ENCODE assay signal across 8 cellular contexts in genomic region chr11:117817213-117818035, GRCh38. TPM values are rescaled to one million over a fixed set of nuclear protein-coding genes. Genes with fewer than 3 reads are reported as not detected.
DNase-seq lines count a peak whose midpoint lies in the region; ATAC-seq, FAIRE-seq and TF ChIP-seq lines count a peak whose summit lies in the region.

No MANE protein-coding gene starts in this region.

- TF ChIP-seq POLR2A in A549 (IDR thresholded peaks at IDR 0.05; ENCODE audit: low read length): no peak
- TF ChIP-seq POLR2A in suprapubic skin (IDR thresholded peaks at IDR 0.05): no peak

- H3K27ac ChIP-seq in A549 (peak overlapping the region; percentile 73 to 75; a peak in 5 of 6 replicates), suprapubic skin (peak overlapping the region; percentile 38)

- no peaks in the 10 kb centered on the region for H3K9me3 ChIP-seq in A549
- H3K9me3 ChIP-seq in suprapubic skin: no peaks in the 10 kb centered on the region

- H3K36me3 ChIP-seq in suprapubic skin: no peaks in the 10 kb centered on the region

- peak overlapping the region; percentile 53 for H3K4me2 ChIP-seq in A549

- FAIRE-seq in A549 (lab: Jason Lieb, UNC) (no peak), frontal cortex (lab: Jason Lieb, UNC) (no peak)

- no peaks in the 10 kb centered on the region for H3K27me3 ChIP-seq in suprapubic skin

- TF ChIP-seq CTCF in A549 (IDR thresholded peaks at IDR 0.05): peak; percentile 85
- TF ChIP-seq CTCF in suprapubic skin (IDR thresholded peaks at IDR 0.05): peak; percentile 99

- WGBS in A549 (ENCODE audit: missing lambda C conversion rate): 25% methylated on average over 15 of the region's 21 CpGs
- WGBS in suprapubic skin: 25% methylated on average over 20 of the region's 21 CpGs

- POLR2A ChIA-PET in A549 (lab: Yijun Ruan, JAX): interaction anchor here (1.3 kb wide), 1 partner anchor 391 kb away, joined by 5 read pairs; no protein-coding TSS in a partner anchor

- peak; percentile 48 to 81; a peak in 4 of 6 replicates for ATAC-seq in A549
- ATAC-seq in GM18517 (IDR thresholded peaks at IDR 0.05; ENCODE audit: unreplicated experiment): peak; percentile 37

- TF ChIP-seq EP300 in A549 (IDR thresholded peaks at IDR 0.05) (no peak), suprapubic skin (IDR thresholded peaks at IDR 0.05) (no peak)

- peak; percentile 73 to 82 for TF ChIP-seq RAD21 in A549 (conservative IDR thresholded peaks at IDR 0.05 in 1 of 2, IDR thresholded peaks at IDR 0.05 in 1 of 2)

- peak; percentile 58 to 70 for DNase-seq in A549 (ENCODE audit: low read depth in 1 of 2, low spot score in 1 of 2)
- peak; percentile 72 to 76 for DNase-seq in Kasumi-1 (lab: John Stamatoyannopoulos, UW)
- peak; percentile 49 to 60 for DNase-seq in SHP77 (lab: John Stamatoyannopoulos, UW)
- peak; percentile 80 for DNase-seq in activated gamma-delta T cell treated with anti-CD3 and anti-CD28 coated beads, Interleukin-2, amount 50 U/mL, for 16 hours (ENCODE audit: low read depth)
- DNase-seq in frontal cortex (ENCODE audit: low spot score in 2 of 2): peak; percentile 64 to 77
- peak; percentile 69 for DNase-seq in occipital lobe (lab: John Stamatoyannopoulos, UW)
- peak; percentile 90 to 94 for DNase-seq in suprapubic skin (ENCODE audit: low spot score in 2 of 2)

- peaks cover 41% of the 10 kb centered on the region for H3K4me1 ChIP-seq in A549
- H3K4me1 ChIP-seq in suprapubic skin: peaks cover 36% of the 10 kb centered on the region

- H3K4me3 ChIP-seq in A549 (no peak overlapping the region), suprapubic skin (peak overlapping the region; percentile 12)

- CTCF ChIA-PET in A549 (lab: Yijun Ruan, JAX): interaction anchor here (0.6 to 7.8 kb wide), 21 partner anchors 10 to 481 kb away, joined by 3 to 158 read pairs (median 5); no protein-coding TSS in a partner anchor

TF ChIP-seq in A549, 52 proteins besides CTCF, POLR2A, EP300 and RAD21:
- peak; percentile 77 for TF ChIP-seq SMC3 (IDR thresholded peaks at IDR 0.05)
- TF ChIP-seq FOSL2 (IDR thresholded peaks at IDR 0.05): no peak
- TF ChIP-seq FOSL2 (CRISPR knock-in tag; IDR thresholded peaks at IDR 0.05): no peak
- no peak for TF ChIP-seq USF2 (IDR thresholded peaks at IDR 0.05)
- no peak for TF ChIP-seq FOXS1 (CRISPR knock-in tag; IDR thresholded peaks at IDR 0.05)
- no peak for TF ChIP-seq TP53 (CRISPR knock-in tag; IDR thresholded peaks at IDR 0.05)
- TF ChIP-seq MAX (IDR thresholded peaks at IDR 0.05): no peak
- no peak for TF ChIP-seq NR3C1 (IDR thresholded peaks at IDR 0.05)

RNA-seq across cellular contexts. Expression of gene FXYD2, which starts 7.1 kb away (rescaled TPM):
- polyA plus RNA-seq in A549 (2011; rRNA removed): 23.7 and 25.9 TPM in 2 replicates
- polyA plus RNA-seq in A549 (2012; cell fraction: cytosol; rRNA removed): 22.1 and 23.1 TPM in 2 replicates
- 13.0 and 13.7 TPM in 2 replicates for polyA plus RNA-seq in A549 (2012; cell fraction: nucleus; rRNA removed)
- polyA plus RNA-seq in A549 (2017; fragmentation: RNase III; extraction: RNeasy Plus Mini Kit Qiagen cat#74134 plus additional on column Dnase treatment): 29.7 to 55.6 TPM (median 48.9 TPM) in 3 replicates
- 5.3 and 19.0 TPM in 2 replicates for polyA minus RNA-seq in A549 (2011; rRNA and poly(A)+ RNA removed)
- 0.82 TPM for total RNA-seq in frontal cortex
- 0.62 TPM for total RNA-seq in occipital lobe
- total RNA-seq in suprapubic skin: not detected

RNA-seq across cellular contexts. Expression of gene DSCAML1, which starts 20.4 kb away (rescaled TPM):
- polyA plus RNA-seq in A549 (2011; rRNA removed): 0.22 and 0.31 TPM in 2 replicates
- polyA plus RNA-seq in A549 (2012; cell fraction: cytosol; rRNA removed): 0.24 and 0.40 TPM in 2 replicates
- 0.45 and 0.65 TPM in 2 replicates for polyA plus RNA-seq in A549 (2012; cell fraction: nucleus; rRNA removed)
- polyA plus RNA-seq in A549 (2017; fragmentation: RNase III; extraction: RNeasy Plus Mini Kit Qiagen cat#74134 plus additional on column Dnase treatment): 0.12 to 0.13 TPM (median 0.12 TPM) in 3 replicates
- 0.87 and 1.1 TPM in 2 replicates for polyA minus RNA-seq in A549 (2011; rRNA and poly(A)+ RNA removed)
- 6.1 TPM for total RNA-seq in frontal cortex
- total RNA-seq in occipital lobe: 7.6 TPM
- total RNA-seq in suprapubic skin: under 1 TPM in 3 of 4 donors, not detected in 1; 0.11 to 0.24 (median 0.21) TPM

RNA-seq across cellular contexts. Expression of gene FXYD6, which starts 59.0 kb away (rescaled TPM):
- polyA plus RNA-seq in A549 (2011; rRNA removed): 0.49 and 0.57 TPM in 2 replicates
- 0.29 TPM in 2 replicates for polyA plus RNA-seq in A549 (2012; cell fraction: cytosol; rRNA removed)
- 0.07 and 0.17 TPM in 2 replicates for polyA plus RNA-seq in A549 (2012; cell fraction: nucleus; rRNA removed)
- 0.10 to 0.26 TPM (median 0.24 TPM) in 3 replicates for polyA plus RNA-seq in A549 (2017; fragmentation: RNase III; extraction: RNeasy Plus Mini Kit Qiagen cat#74134 plus additional on column Dnase treatment)
- 0.34 and 1.2 TPM in 2 replicates for polyA minus RNA-seq in A549 (2011; rRNA and poly(A)+ RNA removed)
- total RNA-seq in frontal cortex: 69.3 TPM
- total RNA-seq in occipital lobe: 107 TPM
- 10 to 100 TPM in 2 of 4 donors, 1 to 10 TPM in 2; 4.8 to 15.9 (median 9.5) TPM for total RNA-seq in suprapubic skin
